ENCODE assay signal across 1 cellular context in the genomic region with DNA sequence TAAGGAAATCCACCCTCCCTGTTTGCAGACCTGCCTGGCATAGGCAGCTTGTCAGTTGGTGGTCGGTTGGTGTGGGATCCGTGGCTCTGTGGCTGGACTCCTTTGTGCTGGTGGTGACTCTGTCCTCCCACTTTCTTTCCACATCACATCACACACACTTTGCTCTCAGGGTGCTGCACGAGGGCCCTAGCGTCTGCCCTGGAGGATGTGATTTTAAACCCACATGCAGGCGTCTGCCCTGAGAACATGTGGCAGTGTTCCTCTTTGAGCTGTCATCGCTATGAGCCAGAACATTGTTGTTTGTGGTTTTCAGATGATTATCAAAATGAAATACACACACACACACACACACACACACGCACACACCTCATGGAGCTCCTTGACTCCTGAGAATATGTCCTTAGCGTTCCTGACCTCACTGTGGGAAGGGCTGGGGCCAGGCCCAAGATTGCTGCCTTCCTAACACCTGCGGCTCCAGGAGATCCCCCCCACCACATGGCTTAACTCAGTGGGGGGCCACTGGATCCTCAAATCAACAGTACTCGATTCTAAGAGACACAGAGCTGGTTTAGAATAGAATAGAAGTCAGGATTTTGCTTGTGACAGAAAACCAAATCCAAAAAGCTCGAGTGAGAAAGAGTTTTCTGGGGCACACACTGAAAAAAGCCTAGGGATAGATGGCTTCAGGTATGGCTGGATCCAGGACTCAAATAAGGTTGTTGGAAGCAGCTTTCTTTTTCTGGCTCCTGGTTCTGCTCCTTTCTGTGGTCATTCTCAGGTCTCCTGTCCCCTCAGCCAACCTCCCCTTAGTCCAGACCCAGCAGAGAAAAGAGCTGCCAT.
TF ChIP-seq lines count a peak whose summit lies in the region.

No MANE protein-coding gene starts in this region.

TF ChIP-seq in HepG2, 621 proteins besides CTCF, POLR2A, EP300 and RAD21:
- TF ChIP-seq ZNF552 (CRISPR knock-in tag; IDR thresholded peaks at IDR 0.05; ENCODE audit: borderline replicate concordance), result no peak
- TF ChIP-seq MYC (CRISPR knock-in tag; IDR thresholded peaks at IDR 0.05; ENCODE audit: borderline replicate concordance), result no peak
- peak; percentile 95 for TF ChIP-seq ZNF329 (CRISPR knock-in tag; IDR thresholded peaks at IDR 0.05; ENCODE audit: low read depth)
- TF ChIP-seq MEIS2 (CRISPR knock-in tag; IDR thresholded peaks at IDR 0.05), result no peak
